ENCODE assay signal across 15 cellular contexts in genomic region chr21:26939532-26940181, GRCh38. TPM values are rescaled to one million over a fixed set of nuclear protein-coding genes. Genes with fewer than 3 reads are reported as not detected.
DNase-seq lines count a peak whose midpoint lies in the region; ATAC-seq and TF ChIP-seq lines count a peak whose summit lies in the region.
"Had no signal": no experiment of that assay in that cellular context is flagged by ENCODE, and none has a peak within 500 bp of the region (broad histone marks: within the 10 kb centered on the region; RNA-seq: fewer than 3 reads in every experiment).

No MANE protein-coding gene starts in this region.

- intact Hi-C loops in sciatic nerve (cut with DNase I), result no loop called here

- CTCF ChIA-PET in activated CD4-positive, alpha-beta memory T cell treated with anti-CD3 and anti-CD28 coated beads, Interleukin-2, amount 10 ng/mL, durations not matched to agents 7 days and 5 days (lab: Charles Lee), result no interaction called here

- no peaks in the 10 kb centered on the region for H3K4me1 Mint-ChIP-seq in activated CD4-positive, alpha-beta memory T cell treated with anti-CD3 and anti-CD28 coated beads, Interleukin-2, amount 10 ng/mL, durations not matched to agents 7 days and 5 days
- H3K4me1 Mint-ChIP-seq: activated B cell treated with CpG ODN at 0.5 μM for 24 hours; activated naive CD8-positive, alpha-beta T cell treated with anti-CD3 and anti-CD28 coated beads for 36 hours had no signal

- H3K36me3 Mint-ChIP-seq in activated CD4-positive, alpha-beta memory T cell treated with anti-CD3 and anti-CD28 coated beads, Interleukin-2, amount 10 ng/mL, durations not matched to agents 7 days and 5 days (ENCODE audit: low read depth), result no peaks in the 10 kb centered on the region
- H3K36me3 Mint-ChIP-seq: activated naive CD8-positive, alpha-beta T cell treated with anti-CD3 and anti-CD28 coated beads for 36 hours had no signal

- POLR2A ChIA-PET in activated CD4-positive, alpha-beta memory T cell treated with anti-CD3 and anti-CD28 coated beads, Interleukin-2, amount 10 ng/mL, durations not matched to agents 7 days and 5 days (lab: Charles Lee), result no interaction called here

- H3K27ac ChIP-seq in foreskin keratinocyte, result no peak overlapping the region
- H3K27ac ChIP-seq: vagina had no signal

- H3K4me3 ChIP-seq in foreskin fibroblast (ENCODE audit: low read depth in 1 of 2, low read length in 2 of 2), result no peak overlapping the region
- H3K4me3 ChIP-seq: vagina had no signal

- H3K27me3 ChIP-seq in foreskin keratinocyte, result peaks cover 7% of the 10 kb centered on the region
- H3K27me3 ChIP-seq: vagina had no signal

- no peak overlapping the region for H3K4me3 Mint-ChIP-seq in activated CD4-positive, alpha-beta memory T cell treated with anti-CD3 and anti-CD28 coated beads, Interleukin-2, amount 10 ng/mL, durations not matched to agents 7 days and 5 days
- H3K4me3 Mint-ChIP-seq: activated B cell treated with CpG ODN at 0.5 μM for 24 hours; activated naive CD8-positive, alpha-beta T cell treated with anti-CD3 and anti-CD28 coated beads for 36 hours; H9 had no signal

- H3K9me3 Mint-ChIP-seq in activated CD4-positive, alpha-beta memory T cell treated with anti-CD3 and anti-CD28 coated beads, Interleukin-2, amount 10 ng/mL, durations not matched to agents 7 days and 5 days, result no peaks in the 10 kb centered on the region
- H3K9me3 Mint-ChIP-seq: activated B cell treated with CpG ODN at 0.5 μM for 24 hours; activated naive CD8-positive, alpha-beta T cell treated with anti-CD3 and anti-CD28 coated beads for 36 hours; H9 had no signal

- H3K4me1 ChIP-seq in foreskin keratinocyte, result no peaks in the 10 kb centered on the region

- no peak overlapping the region for H3K27ac Mint-ChIP-seq in activated CD4-positive, alpha-beta memory T cell treated with anti-CD3 and anti-CD28 coated beads, Interleukin-2, amount 10 ng/mL, durations not matched to agents 7 days and 5 days
- H3K27ac Mint-ChIP-seq: activated B cell treated with CpG ODN at 0.5 μM for 24 hours; activated naive CD8-positive, alpha-beta T cell treated with anti-CD3 and anti-CD28 coated beads for 36 hours; H9 had no signal

- H3K27me3 Mint-ChIP-seq in activated CD4-positive, alpha-beta memory T cell treated with anti-CD3 and anti-CD28 coated beads, Interleukin-2, amount 10 ng/mL, durations not matched to agents 7 days and 5 days, result no peaks in the 10 kb centered on the region
- H3K27me3 Mint-ChIP-seq: activated B cell treated with CpG ODN at 0.5 μM for 24 hours had no signal

- ATAC-seq in SK-N-SH treated with all-trans-retinoic acid at 6 μM for 48 hours (peak; percentile 89), sciatic nerve (peak; percentile 49), foreskin keratinocyte (no peak), GM18520 (IDR thresholded peaks at IDR 0.05; ENCODE audit: unreplicated experiment) (no peak)
- ATAC-seq: esophagus mucosa had no signal

- DNase-seq in GM04503 (ENCODE audit: low read depth), result peak; percentile 69
- DNase-seq in foreskin fibroblast, result peak; percentile 45 to 72
- no peak for DNase-seq in sciatic nerve (ENCODE audit: low spot score)
- no peak for DNase-seq in activated CD4-positive, alpha-beta memory T cell treated with anti-CD3 and anti-CD28 coated beads, Interleukin-2, amount 10 ng/mL, durations not matched to agents 7 days and 5 days
- DNase-seq in foreskin keratinocyte, result no peak
- no peak for DNase-seq in activated effector memory CD4-positive, alpha-beta T cell treated with Interleukin-2 at 50 U/mL for 16 hours
- DNase-seq: activated B cell treated with CpG ODN at 0.5 μM for 24 hours; activated naive CD8-positive, alpha-beta T cell treated with anti-CD3 and anti-CD28 coated beads for 36 hours; GF-D8; H9; stimulated activated CD4-positive, alpha-beta T cell treated with anti-CD3 and anti-CD28 coated beads, Interleukin-2, amount 100 ng/mL, for 48 hours had no signal

- TF ChIP-seq CTCF in foreskin fibroblast (IDR thresholded peaks at IDR 0.05; ENCODE audit: low read depth, low read length) (no peak), foreskin keratinocyte (conservative IDR thresholded peaks at IDR 0.05) (no peak)

TF ChIP-seq in SK-N-SH treated with all-trans-retinoic acid at 6 μM for 48 hours, 23 proteins besides CTCF, POLR2A, EP300 and RAD21:
- no peak for TF ChIP-seq BACH2 (CRISPR knock-in tag; IDR thresholded peaks at IDR 0.05; ENCODE audit: borderline replicate concordance)
- peak; percentile 71; the same call in 1 of the 2 replicates for TF ChIP-seq POU6F1 (CRISPR knock-in tag; IDR thresholded peaks at IDR 0.05; ENCODE audit: borderline replicate concordance, low read depth)
- peak; percentile 79 for TF ChIP-seq ISL1 (CRISPR knock-in tag; IDR thresholded peaks at IDR 0.05)
- TF ChIP-seq ZFP3 (CRISPR knock-in tag; IDR thresholded peaks at IDR 0.05), result no peak
TF ChIP-seq in SK-N-SH treated with all-trans-retinoic acid at 6 μM for 48 hours: peak in this region for 2.

RNA-seq across cellular contexts. Expression of gene ADAMTS5, which starts 27.2 kb away (rescaled TPM):
- total RNA-seq in sciatic nerve, result 10.0 TPM
- total RNA-seq in activated CD4-positive, alpha-beta memory T cell treated with anti-CD3 and anti-CD28 coated beads, Interleukin-2, amount 10 ng/mL, durations not matched to agents 7 days and 5 days, result not detected
- total RNA-seq in foreskin keratinocyte, result not detected in 2 replicates
- not detected in 2 replicates for polyA plus RNA-seq in foreskin keratinocyte
- total RNA-seq: activated B cell treated with CpG ODN at 0.5 μM for 24 hours; activated naive CD8-positive, alpha-beta T cell treated with anti-CD3 and anti-CD28 coated beads for 36 hours had no signal

Comparison
In these comparisons a context has a peak if more than half of its experiments do, and no peak if none do; other contexts are left out.
1. DNase-seq: peak in GM04503 (single experiment) and foreskin fibroblast (2 of 2); none in sciatic nerve (single experiment), activated CD4-positive, alpha-beta memory T cell treated with anti-CD3 and anti-CD28 coated beads, Interleukin-2, amount 10 ng/mL, durations not matched to agents 7 days and 5 days (single experiment), foreskin keratinocyte (0 of 2) and activated effector memory CD4-positive, alpha-beta T cell treated with Interleukin-2 at 50 U/mL for 16 hours (single experiment).
2. ATAC-seq: peak in SK-N-SH treated with all-trans-retinoic acid at 6 μM for 48 hours (single experiment) and sciatic nerve (single experiment); none in foreskin keratinocyte (single experiment) and GM18520 (single experiment).
3. RNA of gene ADAMTS5, which starts 27.2 kb away (total RNA-seq): 10.0 TPM in sciatic nerve (single experiment); not detected in activated CD4-positive, alpha-beta memory T cell treated with anti-CD3 and anti-CD28 coated beads, Interleukin-2, amount 10 ng/mL, durations not matched to agents 7 days and 5 days and not detected in foreskin keratinocyte; every median in the first group is over 10 times any median in the second.